ENCODE assay signal across 1 cellular context in the genomic region with DNA sequence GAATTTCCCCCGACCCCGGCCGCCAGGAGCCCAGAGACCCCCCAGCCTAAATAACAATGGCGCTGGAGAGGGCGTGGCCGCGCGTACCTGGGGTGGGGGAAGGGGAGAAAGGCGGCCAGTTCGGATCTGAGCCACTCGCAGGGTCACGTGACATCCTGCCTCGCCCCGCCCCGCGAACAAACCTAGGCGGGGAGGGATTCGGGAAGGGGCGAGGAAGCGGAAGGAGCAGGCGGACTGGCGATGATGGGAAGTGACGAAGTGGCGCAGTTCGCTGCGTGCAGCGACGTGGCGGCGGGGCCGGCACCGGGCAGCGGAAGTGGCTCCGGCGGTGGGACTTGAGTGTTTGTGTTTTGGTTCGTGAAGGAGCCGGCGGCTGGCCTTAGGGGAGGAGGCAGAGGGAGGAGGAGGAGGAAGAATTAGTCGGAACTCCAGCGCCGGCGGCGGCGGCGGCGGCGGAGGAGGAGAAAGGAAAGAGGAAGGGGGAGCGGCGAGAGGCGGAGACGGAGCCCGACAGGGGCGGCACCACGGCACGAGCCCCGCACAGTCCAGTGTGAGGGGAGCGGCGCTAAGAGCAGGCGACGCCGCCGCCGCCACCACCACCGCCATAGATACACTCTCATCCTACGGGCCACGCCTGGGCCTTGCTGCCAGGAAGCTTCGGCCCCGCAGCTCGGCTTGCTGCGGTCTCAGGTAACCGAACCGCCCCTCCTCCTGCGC.
TF ChIP-seq lines count a peak whose summit lies in the region.

A gene with protein sequence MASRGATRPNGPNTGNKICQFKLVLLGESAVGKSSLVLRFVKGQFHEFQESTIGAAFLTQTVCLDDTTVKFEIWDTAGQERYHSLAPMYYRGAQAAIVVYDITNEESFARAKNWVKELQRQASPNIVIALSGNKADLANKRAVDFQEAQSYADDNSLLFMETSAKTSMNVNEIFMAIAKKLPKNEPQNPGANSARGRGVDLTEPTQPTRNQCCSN (plus strand): TSS at position 266 of the 717 bp plus-strand sequence. CDS start 3,802 bp downstream, outside the sequence.

TF ChIP-seq in H1, 55 proteins besides CTCF, POLR2A, EP300 and RAD21:
- TF ChIP-seq YY1 (IDR thresholded peaks at IDR 0.05; ENCODE audit: low read depth, low read length) (peak; percentile 92; the same call in 1 of the 2 replicates), EGR1 (IDR thresholded peaks at IDR 0.05; ENCODE audit: borderline replicate concordance, low read depth, low read length) (peak; percentile 76), RXRA (IDR thresholded peaks at IDR 0.05; ENCODE audit: insufficient read depth, low read depth, low read length) (no peak), GABPA (IDR thresholded peaks at IDR 0.05; ENCODE audit: borderline replicate concordance, insufficient read depth, low read length) (peak; percentile 68; the same call in 1 of the 2 replicates), RBBP5 (IDR thresholded peaks at IDR 0.05; ENCODE audit: borderline replicate concordance, low read depth, low read length) (peak; percentile 89; the same call in 1 of the 2 replicates), GTF2F1 (IDR thresholded peaks at IDR 0.05; ENCODE audit: borderline replicate concordance, low read depth, low read length) (peak; percentile 89), ASH2L (IDR thresholded peaks at IDR 0.05; ENCODE audit: low read length) (peak; percentile 96), TAF7 (optimal IDR thresholded peaks at IDR 0.05; ENCODE audit: borderline replicate concordance, low read depth, low read length) (peak; percentile 74), CREB1 (IDR thresholded peaks at IDR 0.05) (peak; percentile 94), CTBP2 (IDR thresholded peaks at IDR 0.05; ENCODE audit: borderline replicate concordance, insufficient read depth, insufficient read length, low read length) (no peak), TBP (IDR thresholded peaks at IDR 0.05; ENCODE audit: low read depth, low read length) (peak; percentile 85), HDAC2 (IDR thresholded peaks at IDR 0.05; ENCODE audit: borderline replicate concordance in 1 of 2, low read depth in 2 of 2, low read length in 2 of 2) (0 out of 4 replicates have a peak, but pooled peaks of 1 of the 2 experiments have one; percentile 62), SP1 (IDR thresholded peaks at IDR 0.05; ENCODE audit: low read depth, low read length) (peak; percentile 82), POLR2AphosphoS5 (IDR thresholded peaks at IDR 0.05; ENCODE audit: low read depth, low read length) (peak; percentile 93), TEAD4 (IDR thresholded peaks at IDR 0.05; ENCODE audit: low read depth, low read length) (peak; percentile 49; the same call in 1 of the 2 replicates), SP4 (IDR thresholded peaks at IDR 0.05; ENCODE audit: low read length) (peak; percentile 63; the same call in 1 of the 2 replicates), ZNF274 (IDR thresholded peaks at IDR 0.05; ENCODE audit: borderline replicate concordance, extremely low read depth, low read length) (no peak), PHF8 (conservative IDR thresholded peaks at IDR 0.05; ENCODE audit: low read depth, low read length) (peak; percentile 85), RFX5 (IDR thresholded peaks at IDR 0.05; ENCODE audit: borderline replicate concordance, low read depth, low read length) (no peak), CBX8 (IDR thresholded peaks at IDR 0.05; ENCODE audit: borderline replicate concordance, low read depth, low read length) (no peak), TAF1 (IDR thresholded peaks at IDR 0.05; ENCODE audit: low read depth, low read length) (peak; percentile 86), NRF1 (IDR thresholded peaks at IDR 0.05; ENCODE audit: low read depth, low read length) (no peak), CHD1 (IDR thresholded peaks at IDR 0.05; ENCODE audit: low read depth, low read length) (no peak), KDM5A (IDR thresholded peaks at IDR 0.05; ENCODE audit: low read length) (no peak), CHD2 (IDR thresholded peaks at IDR 0.05; ENCODE audit: low read length) (0 out of 2 replicates have a peak, but pooled peaks have one; percentile 47)
- TF ChIP-seq, protein P1, sequence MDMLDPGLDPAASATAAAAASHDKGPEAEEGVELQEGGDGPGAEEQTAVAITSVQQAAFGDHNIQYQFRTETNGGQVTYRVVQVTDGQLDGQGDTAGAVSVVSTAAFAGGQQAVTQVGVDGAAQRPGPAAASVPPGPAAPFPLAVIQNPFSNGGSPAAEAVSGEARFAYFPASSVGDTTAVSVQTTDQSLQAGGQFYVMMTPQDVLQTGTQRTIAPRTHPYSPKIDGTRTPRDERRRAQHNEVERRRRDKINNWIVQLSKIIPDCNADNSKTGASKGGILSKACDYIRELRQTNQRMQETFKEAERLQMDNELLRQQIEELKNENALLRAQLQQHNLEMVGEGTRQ (IDR thresholded peaks at IDR 0.05; ENCODE audit: low read length) = peak; percentile 92
- TF ChIP-seq, protein P2, sequence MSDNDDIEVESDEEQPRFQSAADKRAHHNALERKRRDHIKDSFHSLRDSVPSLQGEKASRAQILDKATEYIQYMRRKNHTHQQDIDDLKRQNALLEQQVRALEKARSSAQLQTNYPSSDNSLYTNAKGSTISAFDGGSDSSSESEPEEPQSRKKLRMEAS (IDR thresholded peaks at IDR 0.05) = peak; percentile 80
- TF ChIP-seq, protein P3, sequence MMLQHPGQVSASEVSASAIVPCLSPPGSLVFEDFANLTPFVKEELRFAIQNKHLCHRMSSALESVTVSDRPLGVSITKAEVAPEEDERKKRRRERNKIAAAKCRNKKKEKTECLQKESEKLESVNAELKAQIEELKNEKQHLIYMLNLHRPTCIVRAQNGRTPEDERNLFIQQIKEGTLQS (IDR thresholded peaks at IDR 0.05; ENCODE audit: insufficient read depth, low read depth, low read length) = 0 out of 2 replicates have a peak, but pooled peaks have one; percentile 66
- TF ChIP-seq, protein P4, sequence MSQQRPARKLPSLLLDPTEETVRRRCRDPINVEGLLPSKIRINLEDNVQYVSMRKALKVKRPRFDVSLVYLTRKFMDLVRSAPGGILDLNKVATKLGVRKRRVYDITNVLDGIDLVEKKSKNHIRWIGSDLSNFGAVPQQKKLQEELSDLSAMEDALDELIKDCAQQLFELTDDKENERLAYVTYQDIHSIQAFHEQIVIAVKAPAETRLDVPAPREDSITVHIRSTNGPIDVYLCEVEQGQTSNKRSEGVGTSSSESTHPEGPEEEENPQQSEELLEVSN (IDR thresholded peaks at IDR 0.05) = peak; percentile 67
